13 cellular contexts compared by ENCODE assay signal in the genomic region with DNA sequence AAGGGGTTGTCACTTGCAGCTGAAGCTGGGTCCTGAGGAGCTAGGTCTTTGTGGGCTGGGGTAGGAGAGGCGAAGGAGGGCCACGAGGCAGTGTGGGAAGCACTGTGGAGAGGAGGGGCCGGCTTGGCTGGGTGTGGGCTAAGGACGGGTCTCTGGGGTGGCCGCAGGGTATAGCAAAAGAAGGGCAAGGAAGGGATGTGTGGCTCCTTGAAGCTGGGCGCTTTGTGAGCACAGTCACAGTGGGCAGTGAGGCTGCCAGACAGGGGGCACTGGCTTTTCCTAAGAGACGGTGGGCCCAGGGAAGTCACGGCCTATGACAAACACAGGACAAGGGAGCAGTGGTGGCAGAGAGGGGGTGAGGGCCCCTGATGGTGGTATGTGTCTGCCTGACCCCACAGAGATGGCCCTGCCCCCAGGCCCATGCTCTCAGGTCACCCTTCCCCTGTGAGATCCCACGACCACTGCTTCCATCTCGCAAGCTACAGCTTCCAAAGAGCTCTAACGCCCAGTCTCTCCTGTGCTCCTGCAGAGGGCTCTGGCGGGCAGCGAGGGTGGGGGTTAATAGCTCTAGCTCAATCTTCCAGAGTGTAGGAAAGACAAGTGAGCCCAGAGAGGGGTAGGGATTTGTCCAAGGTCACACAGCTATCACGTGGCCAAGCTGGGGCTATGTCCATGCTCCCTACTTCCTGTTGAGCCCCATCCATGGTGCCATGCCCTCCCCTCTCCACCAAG. TPM values are rescaled to one million over a fixed set of nuclear protein-coding genes. Genes with fewer than 3 reads are reported as not detected.
A peak's percentile ranks its signal among the peaks of the same experiment; 100 is the strongest.
DNase-seq lines count a peak whose midpoint lies in the region; ATAC-seq and TF ChIP-seq lines count a peak whose summit lies in the region.
"Had no signal": no experiment of that assay in that cellular context is flagged by ENCODE, and none has a peak within 500 bp of the region (broad histone marks: within the 10 kb centered on the region; RNA-seq: fewer than 3 reads in every experiment).

No MANE protein-coding gene starts in this region.

- H3K9me3 Mint-ChIP-seq in stimulated activated naive CD8-positive, alpha-beta T cell treated with anti-CD3 and anti-CD28 coated beads, Interleukin-15, amount 100 ng/mL, for 72 hours: no peaks in the 10 kb centered on the region
- H3K9me3 Mint-ChIP-seq: activated T-cell treated with anti-CD3 and anti-CD28 coated beads, Interleukin-2, amount 50 U/mL, for 4 hours had no signal

- H3K36me3 ChIP-seq in parathyroid adenoma (ENCODE audit: control insufficient read depth, insufficient read depth, low read length) (no peaks in the 10 kb centered on the region), aorta (ENCODE audit: control insufficient read depth in 1 of 2, insufficient read depth in 2 of 2, low read length in 1 of 2) (no peaks in the 10 kb centered on the region)

- H3K9ac ChIP-seq in parathyroid adenoma: no peak overlapping the region

- no peak overlapping the region for H3K4me3 Mint-ChIP-seq in stimulated activated naive CD8-positive, alpha-beta T cell treated with anti-CD3 and anti-CD28 coated beads, Interleukin-15, amount 100 ng/mL, for 72 hours
- H3K4me3 Mint-ChIP-seq: activated T-cell treated with anti-CD3 and anti-CD28 coated beads, Interleukin-2, amount 50 U/mL, for 4 hours had no signal

- H3K27me3 ChIP-seq in right cardiac atrium (ENCODE audit: control insufficient read depth, insufficient read depth): no peaks in the 10 kb centered on the region
- H3K27me3 ChIP-seq in parathyroid adenoma (ENCODE audit: control insufficient read depth, insufficient read depth, low read length): no peaks in the 10 kb centered on the region
- H3K27me3 ChIP-seq in aorta (ENCODE audit: control insufficient read depth in 1 of 2, insufficient read depth in 2 of 2, low read length in 1 of 2): no peaks in the 10 kb centered on the region

- H3K4me1 Mint-ChIP-seq in stimulated activated naive CD8-positive, alpha-beta T cell treated with anti-CD3 and anti-CD28 coated beads, Interleukin-15, amount 100 ng/mL, for 72 hours: no peaks in the 10 kb centered on the region

- H3K4me3 ChIP-seq in right cardiac atrium (ENCODE audit: low read length) (no peak overlapping the region), parathyroid adenoma (ENCODE audit: low read depth, low read length) (no peak overlapping the region), aorta (ENCODE audit: low read length in 2 of 2) (no peak overlapping the region)
- H3K4me3 ChIP-seq: skin epidermis had no signal

- intact Hi-C loops in right cardiac atrium (cut with DNase I) (no loop called here), aorta (cut with DNase I) (loop anchor here (1.0 to 5.0 kb wide), 2 partner anchors 41 to 43 kb away; no protein-coding TSS in a partner anchor)

- WGBS in right cardiac atrium: 73% methylated on average over 14 of the region's 14 CpGs
- WGBS in aorta, 2 donors: 81 to 88% methylated on average over 14 of the region's 14 CpGs

- DNase-seq in stimulated activated naive CD8-positive, alpha-beta T cell treated with anti-CD3 and anti-CD28 coated beads, Interleukin-15, amount 100 ng/mL, for 72 hours: no peak
- DNase-seq in stimulated activated naive CD8-positive, alpha-beta T cell treated with anti-CD3 and anti-CD28 coated beads, Interleukin-15, Interleukin-2, amounts not matched to agents 100 U/mL and 50 U/mL, for 24 hours: no peak
- DNase-seq in right cardiac atrium (peak in 2 of 3 donors; percentile 43 to 53), aorta (no peak), SKM-1 treated with dmso at 0.1 percent for 144 hours (lab: John Stamatoyannopoulos, UW; ENCODE audit: unreplicated experiment) (no peak), cerebellar nuclear complex (lab: John Stamatoyannopoulos, UW) (no peak)
- DNase-seq: activated CD4-positive, alpha-beta T cell treated with anti-CD3 and anti-CD28 coated beads for 1 hour; activated T-cell treated with anti-CD3 and anti-CD28 coated beads, Interleukin-2, amount 50 U/mL, for 4 hours had no signal

- peak overlapping the region; percentile 31 for H3K4me2 ChIP-seq in parathyroid adenoma (ENCODE audit: low read length)

- H3K27ac Mint-ChIP-seq in stimulated activated naive CD8-positive, alpha-beta T cell treated with anti-CD3 and anti-CD28 coated beads, Interleukin-15, amount 100 ng/mL, for 72 hours: no peak overlapping the region

- H3K9me3 ChIP-seq in right cardiac atrium (ENCODE audit: control insufficient read depth, low read length): no peaks in the 10 kb centered on the region
- H3K9me3 ChIP-seq in parathyroid adenoma (ENCODE audit: control insufficient read depth, low read length): no peaks in the 10 kb centered on the region
- no peaks in the 10 kb centered on the region for H3K9me3 ChIP-seq in aorta (ENCODE audit: control insufficient read depth, low read length)

- H3K27me3 Mint-ChIP-seq in stimulated activated naive CD8-positive, alpha-beta T cell treated with anti-CD3 and anti-CD28 coated beads, Interleukin-15, amount 100 ng/mL, for 72 hours: peaks cover 22% of the 10 kb centered on the region

- TF ChIP-seq CTCF in parathyroid adenoma (IDR thresholded peaks at IDR 0.05): no peak

- peak; percentile 31 for ATAC-seq in stimulated activated naive CD8-positive, alpha-beta T cell treated with anti-CD3 and anti-CD28 coated beads, Interleukin-15, amount 100 ng/mL, for 72 hours
- ATAC-seq in stimulated activated naive CD8-positive, alpha-beta T cell treated with anti-CD3 and anti-CD28 coated beads, Interleukin-15, Interleukin-2, amounts not matched to agents 100 U/mL and 50 U/mL, for 24 hours: no peak
- ATAC-seq in right cardiac atrium: peak in 1 of 2 donors; percentile 1
- ATAC-seq in aorta (ENCODE audit: low FRiP score): no peak
- ATAC-seq in HG03442 (IDR thresholded peaks at IDR 0.05; ENCODE audit: unreplicated experiment): no peak
- ATAC-seq: activated T-cell treated with anti-CD3 and anti-CD28 coated beads, Interleukin-2, amount 50 U/mL, for 4 hours had no signal

- H2AFZ ChIP-seq in parathyroid adenoma: peak overlapping the region; percentile 54

- peaks cover 30% of the 10 kb centered on the region for H3K4me1 ChIP-seq in right cardiac atrium (ENCODE audit: control insufficient read depth, insufficient read depth, low read length)
- peaks cover 61% of the 10 kb centered on the region for H3K4me1 ChIP-seq in parathyroid adenoma
- H3K4me1 ChIP-seq in aorta (ENCODE audit: control insufficient read depth in 1 of 2, insufficient read depth in 2 of 2, low read length in 2 of 2): no peaks in the 10 kb centered on the region

- H3K27ac ChIP-seq in right cardiac atrium (ENCODE audit: low read length) (peak overlapping the region; percentile 89), parathyroid adenoma (peak overlapping the region; percentile 95), aorta (ENCODE audit: low read depth in 1 of 2, low read length in 2 of 2) (peak overlapping the region; percentile 10 to 76)

- peaks cover 13% of the 10 kb centered on the region for H3K79me2 ChIP-seq in parathyroid adenoma

RNA-seq across cellular contexts. Expression of a gene that starts 32.4 kb away (rescaled TPM):
- total RNA-seq in right cardiac atrium (10 to 100 TPM; 25.6 to 36.6 (median 28.2) TPM), aorta (10 to 100 TPM in 1 of 2 donors, 1 to 10 TPM in 1; 8.7 to 14.7 TPM)
- polyA plus RNA-seq in right cardiac atrium (29.3 TPM), aorta (1 to 10 TPM in 1 of 2 donors, under 1 TPM in 1; 0.63 to 6.5 TPM)
- total RNA-seq: dermis microvascular lymphatic vessel endothelial cell, HT-29 had no signal

RNA-seq across cellular contexts. Expression of a gene that starts 39.1 kb away (rescaled TPM):
- total RNA-seq in right cardiac atrium: 10 to 100 TPM; 22.0 to 34.3 (median 26.5) TPM
- 18.8 TPM for polyA plus RNA-seq in right cardiac atrium
- 10 to 100 TPM; 33.2 to 34.6 TPM for total RNA-seq in aorta
- polyA plus RNA-seq in aorta: 1 to 10 TPM; 9.6 to 10.0 TPM

Comparison
In these comparisons a context has a peak if more than half of its experiments do, and no peak if none do; other contexts are left out.
1. DNase-seq: peak in right cardiac atrium (2 of 3); none in stimulated activated naive CD8-positive, alpha-beta T cell treated with anti-CD3 and anti-CD28 coated beads, Interleukin-15, amount 100 ng/mL, for 72 hours (0 of 2), stimulated activated naive CD8-positive, alpha-beta T cell treated with anti-CD3 and anti-CD28 coated beads, Interleukin-15, Interleukin-2, amounts not matched to agents 100 U/mL and 50 U/mL, for 24 hours (single experiment), aorta (0 of 2), SKM-1 treated with dmso at 0.1 percent for 144 hours (single experiment) and cerebellar nuclear complex (0 of 2).
2. H3K27ac ChIP-seq: peak in every context shown above with its lines; median percentile 95 in parathyroid adenoma; 89 in right cardiac atrium; 43 in aorta.
3. intact Hi-C loops: an anchor here in aorta (1.0 to 5.0 kb wide); none called in right cardiac atrium.